Comparison of ENCODE assay signal across 1 cellular context in genomic region chrX:80511969-80512760, GRCh38.
TF ChIP-seq lines count a peak whose summit lies in the region.

No MANE protein-coding gene starts in this region.

TF ChIP-seq in K562, 482 proteins besides CTCF, POLR2A, EP300 and RAD21 (continued from another document and continues in another):
- TF ChIP-seq, protein P1, sequence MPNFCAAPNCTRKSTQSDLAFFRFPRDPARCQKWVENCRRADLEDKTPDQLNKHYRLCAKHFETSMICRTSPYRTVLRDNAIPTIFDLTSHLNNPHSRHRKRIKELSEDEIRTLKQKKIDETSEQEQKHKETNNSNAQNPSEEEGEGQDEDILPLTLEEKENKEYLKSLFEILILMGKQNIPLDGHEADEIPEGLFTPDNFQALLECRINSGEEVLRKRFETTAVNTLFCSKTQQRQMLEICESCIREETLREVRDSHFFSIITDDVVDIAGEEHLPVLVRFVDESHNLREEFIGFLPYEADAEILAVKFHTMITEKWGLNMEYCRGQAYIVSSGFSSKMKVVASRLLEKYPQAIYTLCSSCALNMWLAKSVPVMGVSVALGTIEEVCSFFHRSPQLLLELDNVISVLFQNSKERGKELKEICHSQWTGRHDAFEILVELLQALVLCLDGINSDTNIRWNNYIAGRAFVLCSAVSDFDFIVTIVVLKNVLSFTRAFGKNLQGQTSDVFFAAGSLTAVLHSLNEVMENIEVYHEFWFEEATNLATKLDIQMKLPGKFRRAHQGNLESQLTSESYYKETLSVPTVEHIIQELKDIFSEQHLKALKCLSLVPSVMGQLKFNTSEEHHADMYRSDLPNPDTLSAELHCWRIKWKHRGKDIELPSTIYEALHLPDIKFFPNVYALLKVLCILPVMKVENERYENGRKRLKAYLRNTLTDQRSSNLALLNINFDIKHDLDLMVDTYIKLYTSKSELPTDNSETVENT (CRISPR knock-in tag; IDR thresholded peaks at IDR 0.05), result no peak
- TF ChIP-seq ZBTB1 (CRISPR knock-in tag; IDR thresholded peaks at IDR 0.05; ENCODE audit: borderline replicate concordance, low read depth), result no peak
- no peak for TF ChIP-seq AFF4 (CRISPR knock-in tag; IDR thresholded peaks at IDR 0.05)
- TF ChIP-seq, protein P2, sequence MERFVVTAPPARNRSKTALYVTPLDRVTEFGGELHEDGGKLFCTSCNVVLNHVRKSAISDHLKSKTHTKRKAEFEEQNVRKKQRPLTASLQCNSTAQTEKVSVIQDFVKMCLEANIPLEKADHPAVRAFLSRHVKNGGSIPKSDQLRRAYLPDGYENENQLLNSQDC (CRISPR knock-in tag; IDR thresholded peaks at IDR 0.05), result no peak
- no peak for TF ChIP-seq OTX1 (CRISPR knock-in tag; IDR thresholded peaks at IDR 0.05)
- no peak for TF ChIP-seq SUPT5H (IDR thresholded peaks at IDR 0.05)
- no peak for TF ChIP-seq FOXA3 (CRISPR knock-in tag; conservative IDR thresholded peaks at IDR 0.05 in 1 of 2, IDR thresholded peaks at IDR 0.05 in 1 of 2)
- no peak for TF ChIP-seq EWSR1 (IDR thresholded peaks at IDR 0.05; ENCODE audit: borderline replicate concordance, low read depth, partially characterized antibody)
- no peak for TF ChIP-seq FOXK1 (CRISPR knock-in tag; IDR thresholded peaks at IDR 0.05; ENCODE audit: borderline replicate concordance)
- TF ChIP-seq ZNF830 (CRISPR knock-in tag; IDR thresholded peaks at IDR 0.05), result no peak
- TF ChIP-seq RBFOX2 (IDR thresholded peaks at IDR 0.05; ENCODE audit: low read depth, low read length), result no peak
- peak; percentile 25; the same call in 1 of the 2 replicates for TF ChIP-seq GATAD2B (IDR thresholded peaks at IDR 0.05; ENCODE audit: borderline replicate concordance)
- TF ChIP-seq, protein P3, sequence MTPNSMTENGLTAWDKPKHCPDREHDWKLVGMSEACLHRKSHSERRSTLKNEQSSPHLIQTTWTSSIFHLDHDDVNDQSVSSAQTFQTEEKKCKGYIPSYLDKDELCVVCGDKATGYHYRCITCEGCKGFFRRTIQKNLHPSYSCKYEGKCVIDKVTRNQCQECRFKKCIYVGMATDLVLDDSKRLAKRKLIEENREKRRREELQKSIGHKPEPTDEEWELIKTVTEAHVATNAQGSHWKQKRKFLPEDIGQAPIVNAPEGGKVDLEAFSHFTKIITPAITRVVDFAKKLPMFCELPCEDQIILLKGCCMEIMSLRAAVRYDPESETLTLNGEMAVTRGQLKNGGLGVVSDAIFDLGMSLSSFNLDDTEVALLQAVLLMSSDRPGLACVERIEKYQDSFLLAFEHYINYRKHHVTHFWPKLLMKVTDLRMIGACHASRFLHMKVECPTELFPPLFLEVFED (CRISPR knock-in tag; conservative IDR thresholded peaks at IDR 0.05), result no peak
- TF ChIP-seq, protein P4, sequence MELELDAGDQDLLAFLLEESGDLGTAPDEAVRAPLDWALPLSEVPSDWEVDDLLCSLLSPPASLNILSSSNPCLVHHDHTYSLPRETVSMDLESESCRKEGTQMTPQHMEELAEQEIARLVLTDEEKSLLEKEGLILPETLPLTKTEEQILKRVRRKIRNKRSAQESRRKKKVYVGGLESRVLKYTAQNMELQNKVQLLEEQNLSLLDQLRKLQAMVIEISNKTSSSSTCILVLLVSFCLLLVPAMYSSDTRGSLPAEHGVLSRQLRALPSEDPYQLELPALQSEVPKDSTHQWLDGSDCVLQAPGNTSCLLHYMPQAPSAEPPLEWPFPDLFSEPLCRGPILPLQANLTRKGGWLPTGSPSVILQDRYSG (tag; conservative IDR thresholded peaks at IDR 0.05; ENCODE audit: low read depth), result no peak
- TF ChIP-seq ZBTB40 (IDR thresholded peaks at IDR 0.05), result no peak
- no peak for TF ChIP-seq ZBTB40 (CRISPR knock-in tag; IDR thresholded peaks at IDR 0.05)
- no peak for TF ChIP-seq ZNF24 (IDR thresholded peaks at IDR 0.05)
- TF ChIP-seq, protein P5, sequence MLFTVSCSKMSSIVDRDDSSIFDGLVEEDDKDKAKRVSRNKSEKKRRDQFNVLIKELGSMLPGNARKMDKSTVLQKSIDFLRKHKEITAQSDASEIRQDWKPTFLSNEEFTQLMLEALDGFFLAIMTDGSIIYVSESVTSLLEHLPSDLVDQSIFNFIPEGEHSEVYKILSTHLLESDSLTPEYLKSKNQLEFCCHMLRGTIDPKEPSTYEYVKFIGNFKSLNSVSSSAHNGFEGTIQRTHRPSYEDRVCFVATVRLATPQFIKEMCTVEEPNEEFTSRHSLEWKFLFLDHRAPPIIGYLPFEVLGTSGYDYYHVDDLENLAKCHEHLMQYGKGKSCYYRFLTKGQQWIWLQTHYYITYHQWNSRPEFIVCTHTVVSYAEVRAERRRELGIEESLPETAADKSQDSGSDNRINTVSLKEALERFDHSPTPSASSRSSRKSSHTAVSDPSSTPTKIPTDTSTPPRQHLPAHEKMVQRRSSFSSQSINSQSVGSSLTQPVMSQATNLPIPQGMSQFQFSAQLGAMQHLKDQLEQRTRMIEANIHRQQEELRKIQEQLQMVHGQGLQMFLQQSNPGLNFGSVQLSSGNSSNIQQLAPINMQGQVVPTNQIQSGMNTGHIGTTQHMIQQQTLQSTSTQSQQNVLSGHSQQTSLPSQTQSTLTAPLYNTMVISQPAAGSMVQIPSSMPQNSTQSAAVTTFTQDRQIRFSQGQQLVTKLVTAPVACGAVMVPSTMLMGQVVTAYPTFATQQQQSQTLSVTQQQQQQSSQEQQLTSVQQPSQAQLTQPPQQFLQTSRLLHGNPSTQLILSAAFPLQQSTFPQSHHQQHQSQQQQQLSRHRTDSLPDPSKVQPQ (CRISPR knock-in tag; IDR thresholded peaks at IDR 0.05; ENCODE audit: borderline replicate concordance), result no peak
- no peak for TF ChIP-seq U2AF1 (optimal IDR thresholded peaks at IDR 0.05; ENCODE audit: low read depth, low read length)
- no peak for TF ChIP-seq ZSCAN32 (CRISPR knock-in tag; IDR thresholded peaks at IDR 0.05)
- TF ChIP-seq, protein P6, sequence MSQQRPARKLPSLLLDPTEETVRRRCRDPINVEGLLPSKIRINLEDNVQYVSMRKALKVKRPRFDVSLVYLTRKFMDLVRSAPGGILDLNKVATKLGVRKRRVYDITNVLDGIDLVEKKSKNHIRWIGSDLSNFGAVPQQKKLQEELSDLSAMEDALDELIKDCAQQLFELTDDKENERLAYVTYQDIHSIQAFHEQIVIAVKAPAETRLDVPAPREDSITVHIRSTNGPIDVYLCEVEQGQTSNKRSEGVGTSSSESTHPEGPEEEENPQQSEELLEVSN (IDR thresholded peaks at IDR 0.05; ENCODE audit: borderline replicate concordance in 1 of 2, extremely low read depth in 1 of 2, insufficient read depth in 1 of 2, insufficient read length in 1 of 2, low read depth in 1 of 2, low read length in 1 of 2, poor library complexity in 1 of 2, severe bottlenecking in 1 of 2), result no peak
- TF ChIP-seq ZNF785 (CRISPR knock-in tag; IDR thresholded peaks at IDR 0.05), result no peak
- TF ChIP-seq ZNF263 (CRISPR knock-in tag; IDR thresholded peaks at IDR 0.05; ENCODE audit: borderline replicate concordance), result no peak
- TF ChIP-seq CEBPG (CRISPR knock-in tag; IDR thresholded peaks at IDR 0.05), result no peak
- TF ChIP-seq CEBPG (tag; conservative IDR thresholded peaks at IDR 0.05 in 1 of 2, IDR thresholded peaks at IDR 0.05 in 1 of 2), result 0 out of 4 replicates have a peak, but pooled peaks of 1 of the 2 experiments have one; percentile 17
- TF ChIP-seq KDM1A (IDR thresholded peaks at IDR 0.05), result peak; percentile 97
- TF ChIP-seq ZNF165 (CRISPR knock-in tag; IDR thresholded peaks at IDR 0.05; ENCODE audit: borderline replicate concordance), result no peak
- TF ChIP-seq MTA2 (IDR thresholded peaks at IDR 0.05; ENCODE audit: low read depth), result peak; percentile 85
- 0 out of 2 replicates have a peak, but pooled peaks have one; percentile 37 for TF ChIP-seq BHLHE40 (IDR thresholded peaks at IDR 0.05; ENCODE audit: low read length)
- peak in 1 of 2 experiments; percentile 10; a peak in 1 of 4 replicates for TF ChIP-seq MAZ (CRISPR knock-in tag; conservative IDR thresholded peaks at IDR 0.05 in 1 of 2, IDR thresholded peaks at IDR 0.05 in 1 of 2)
- no peak for TF ChIP-seq ZNF79 (CRISPR knock-in tag; IDR thresholded peaks at IDR 0.05; ENCODE audit: low read depth)
- TF ChIP-seq RHOXF2B (CRISPR knock-in tag; conservative IDR thresholded peaks at IDR 0.05), result no peak
- no peak for TF ChIP-seq ZNF584 (CRISPR knock-in tag; IDR thresholded peaks at IDR 0.05; ENCODE audit: low read depth)
- no peak for TF ChIP-seq IRF1 (CRISPR knock-in tag; IDR thresholded peaks at IDR 0.05; ENCODE audit: borderline replicate concordance)
- TF ChIP-seq ZNF212 (CRISPR knock-in tag; IDR thresholded peaks at IDR 0.05), result no peak
- no peak for TF ChIP-seq RBM22 (IDR thresholded peaks at IDR 0.05; ENCODE audit: low read depth, low read length, poor library complexity, severe bottlenecking)
- TF ChIP-seq ZFP30 (CRISPR knock-in tag; IDR thresholded peaks at IDR 0.05; ENCODE audit: borderline replicate concordance), result no peak
- peak; percentile 95 for TF ChIP-seq TAL1 (IDR thresholded peaks at IDR 0.05)
- TF ChIP-seq GABPA (tag; conservative IDR thresholded peaks at IDR 0.05; ENCODE audit: low read depth), result no peak
- no peak for TF ChIP-seq CBFB (CRISPR knock-in tag; IDR thresholded peaks at IDR 0.05)
